Comparison of ENCODE assay signal across 29 cellular contexts in the genomic region with DNA sequence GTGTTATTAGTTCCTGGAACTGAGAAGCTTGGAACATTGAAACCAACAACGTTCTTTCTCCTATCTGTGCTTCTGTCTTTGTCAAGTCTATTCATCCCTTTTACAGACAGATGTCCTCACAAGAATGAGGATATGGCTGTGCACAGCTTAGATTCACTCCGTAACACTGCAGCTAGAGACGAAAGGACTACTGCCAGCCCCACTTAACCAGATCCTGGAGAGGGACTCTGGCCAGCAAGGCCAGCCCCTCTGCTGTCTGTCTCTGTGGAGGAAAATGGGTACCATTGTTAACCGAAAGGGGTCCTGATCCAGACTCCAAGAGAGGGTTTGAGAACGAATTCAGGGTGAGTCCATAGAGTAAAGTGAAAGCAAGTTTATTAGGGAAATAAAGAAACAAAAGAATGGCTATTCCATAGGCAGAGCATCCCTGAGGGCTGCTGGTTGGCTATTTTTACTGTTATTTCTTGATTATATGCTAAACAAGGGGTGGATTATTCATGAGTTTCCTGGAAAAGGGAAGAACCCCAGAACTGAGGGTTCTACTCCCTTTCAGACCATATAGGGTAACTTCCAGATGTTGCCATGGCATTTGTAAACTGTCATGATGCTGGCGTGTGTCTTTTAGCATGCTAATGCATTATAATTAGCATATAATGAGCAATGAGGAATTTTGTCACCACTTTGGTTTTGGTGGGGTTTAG.
"Had no signal": no experiment of that assay in that cellular context is flagged by ENCODE, and none has a peak within 500 bp of the region (broad histone marks: within the 10 kb centered on the region; RNA-seq: fewer than 3 reads in every experiment).

No MANE protein-coding gene starts in this region.

- H3K9me3 Mint-ChIP-seq: activated B cell treated with CpG ODN at 0.5 μM for 24 hours; central memory CD8-positive, alpha-beta T cell; memory B cell; stimulated activated naive CD8-positive, alpha-beta T cell treated with anti-CD3 and anti-CD28 coated beads, Interleukin-15, Interleukin-2, amounts not matched to agents 100 ng/mL and 50 ng/mL, for 24 hours had no signal

- DNase-seq: activated B cell treated with CpG ODN at 0.5 μM for 24 hours; activated CD8-positive, alpha-beta memory T cell treated with anti-CD3 and anti-CD28 coated beads, Interleukin-2, amount 10 ng/mL, durations not matched to agents 7 days and 5 days; activated CD8-positive, alpha-beta T cell treated with anti-CD3 and anti-CD28 coated beads, Interleukin-2, amount 10 ng/mL, durations not matched to agents 7 days and 5 days; activated naive CD4-positive, alpha-beta T cell; activated T-cell treated with anti-CD3 and anti-CD28 coated beads, Interleukin-2, amount 50 U/mL, for 48 hours; anterior cingulate cortex; effector CD4-positive, alpha-beta T cell; hippocampal formation; immature natural killer cell; mucosa of descending colon; ovary; stimulated activated CD4-positive, alpha-beta T cell treated with anti-CD3 and anti-CD28 coated beads, Interleukin-12 subunit alpha, Interleukin-12 subunit beta, amount 100 ng/mL, for 4 hours; stimulated activated CD4-positive, alpha-beta T cell treated with anti-CD3 and anti-CD28 coated beads, Interleukin-4, amount 100 ng/mL, for 1 hour; T-helper 2 cell; uterus had no signal

- H3K36me3 Mint-ChIP-seq: activated CD8-positive, alpha-beta memory T cell treated with anti-CD3 and anti-CD28 coated beads, Interleukin-2, amount 10 ng/mL, durations not matched to agents 7 days and 5 days; memory B cell; type B pancreatic cell had no signal

- H3K36me3 ChIP-seq: gastroesophageal sphincter, neutrophil, ovary, thoracic aorta, uterus had no signal

- H3K27ac ChIP-seq: gastroesophageal sphincter, neutrophil, ovary, skin epidermis, thoracic aorta, uterus had no signal

- FAIRE-seq: bronchial epithelial cell, endometrium had no signal

- H3K9me3 ChIP-seq: neutrophil, ovary, thoracic aorta, uterus had no signal

- H3K27me3 Mint-ChIP-seq: activated B cell treated with CpG ODN at 0.5 μM for 24 hours; activated naive CD8-positive, alpha-beta T cell had no signal

- H3K27me3 ChIP-seq: gastroesophageal sphincter, neutrophil, ovary, uterus had no signal

- H3K4me1 Mint-ChIP-seq: activated B cell treated with CpG ODN at 0.5 μM for 24 hours, immature natural killer cell, nephron had no signal

- ATAC-seq: activated CD8-positive, alpha-beta memory T cell treated with anti-CD3 and anti-CD28 coated beads, Interleukin-2, amount 10 ng/mL, durations not matched to agents 7 days and 5 days; activated CD8-positive, alpha-beta T cell treated with anti-CD3 and anti-CD28 coated beads, Interleukin-2, amount 10 ng/mL, durations not matched to agents 7 days and 5 days; gastroesophageal sphincter; mucosa of descending colon; sciatic nerve had no signal

- H3K4me1 ChIP-seq: uterus had no signal

- H3K4me3 Mint-ChIP-seq: activated B cell treated with CpG ODN at 0.5 μM for 24 hours; activated CD8-positive, alpha-beta memory T cell treated with anti-CD3 and anti-CD28 coated beads, Interleukin-2, amount 10 ng/mL, durations not matched to agents 7 days and 5 days; activated CD8-positive, alpha-beta T cell treated with anti-CD3 and anti-CD28 coated beads, Interleukin-2, amount 10 ng/mL, durations not matched to agents 7 days and 5 days; activated naive CD8-positive, alpha-beta T cell; central memory CD8-positive, alpha-beta T cell; dendritic cell treated with granulocyte-macrophage colony-stimulating factor and Interleukin-4, amounts not matched to agents 40 ng/mL and 50 ng/mL, for 4 days; immature natural killer cell; memory B cell; nephron; stimulated activated naive CD8-positive, alpha-beta T cell treated with anti-CD3 and anti-CD28 coated beads, Interleukin-15, Interleukin-2, amounts not matched to agents 100 ng/mL and 50 ng/mL, for 24 hours; type B pancreatic cell had no signal

- H3K27ac Mint-ChIP-seq: activated B cell treated with CpG ODN at 0.5 μM for 24 hours; activated CD8-positive, alpha-beta memory T cell treated with anti-CD3 and anti-CD28 coated beads, Interleukin-2, amount 10 ng/mL, durations not matched to agents 7 days and 5 days; activated CD8-positive, alpha-beta T cell treated with anti-CD3 and anti-CD28 coated beads, Interleukin-2, amount 10 ng/mL, durations not matched to agents 7 days and 5 days; activated naive CD8-positive, alpha-beta T cell; dendritic cell treated with granulocyte-macrophage colony-stimulating factor and Interleukin-4, amounts not matched to agents 40 ng/mL and 50 ng/mL, for 4 days; immature natural killer cell; memory B cell; nephron; stimulated activated naive CD8-positive, alpha-beta T cell treated with anti-CD3 and anti-CD28 coated beads, Interleukin-15, Interleukin-2, amounts not matched to agents 100 ng/mL and 50 ng/mL, for 24 hours had no signal

- H3K4me3 ChIP-seq: gastroesophageal sphincter, mucosa of descending colon, ovary, skin epidermis, thoracic aorta, uterus had no signal
